8 cellular contexts compared by ENCODE assay signal in the genomic region with DNA sequence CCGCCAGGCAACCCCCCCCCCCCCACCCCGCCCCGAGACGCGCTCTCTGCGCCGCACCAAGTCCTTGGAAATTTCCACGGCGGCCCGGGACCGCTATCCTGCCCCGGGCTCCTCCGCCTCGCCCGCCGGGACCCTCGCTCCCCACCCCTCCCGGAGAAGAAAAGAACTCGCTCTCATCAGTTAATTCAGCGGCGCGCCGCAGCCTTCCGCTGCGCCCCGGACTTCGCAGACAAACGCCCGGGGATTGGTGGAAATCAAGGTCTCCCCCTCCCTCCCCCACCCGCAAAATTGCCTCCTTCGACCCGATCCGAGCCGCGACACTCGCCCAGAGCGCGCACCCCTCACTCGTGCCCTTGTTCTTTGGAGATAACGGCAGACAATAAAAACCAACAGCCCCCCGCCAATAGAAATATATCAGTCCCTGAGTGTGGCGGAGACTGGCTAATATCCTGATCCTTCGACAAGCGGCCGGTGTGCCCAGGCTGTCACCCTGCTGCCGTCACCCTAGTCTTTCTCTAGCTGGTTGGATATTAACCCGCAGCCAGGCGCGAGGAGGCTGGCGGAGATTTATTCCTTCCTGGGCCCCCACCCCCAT. TPM values are rescaled to one million over a fixed set of nuclear protein-coding genes. Genes with fewer than 3 reads are reported as not detected.
DNase-seq lines count a peak whose midpoint lies in the region; ATAC-seq and TF ChIP-seq lines count a peak whose summit lies in the region.

A gene with protein sequence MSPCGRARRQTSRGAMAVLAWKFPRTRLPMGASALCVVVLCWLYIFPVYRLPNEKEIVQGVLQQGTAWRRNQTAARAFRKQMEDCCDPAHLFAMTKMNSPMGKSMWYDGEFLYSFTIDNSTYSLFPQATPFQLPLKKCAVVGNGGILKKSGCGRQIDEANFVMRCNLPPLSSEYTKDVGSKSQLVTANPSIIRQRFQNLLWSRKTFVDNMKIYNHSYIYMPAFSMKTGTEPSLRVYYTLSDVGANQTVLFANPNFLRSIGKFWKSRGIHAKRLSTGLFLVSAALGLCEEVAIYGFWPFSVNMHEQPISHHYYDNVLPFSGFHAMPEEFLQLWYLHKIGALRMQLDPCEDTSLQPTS (minus strand): TSS at position 12 of the 595 bp plus-strand sequence. CDS start 475 bp downstream, outside the sequence.

- H3K27ac Mint-ChIP-seq in activated CD4-positive, alpha-beta memory T cell treated with anti-CD3 and anti-CD28 coated beads for 36 hours, result peak within 1 kb of the TSS; percentile 89
- H3K27ac Mint-ChIP-seq in effector memory CD8-positive, alpha-beta T cell, result peak within 1 kb of the TSS; percentile 98 to 99

- H3K9me3 Mint-ChIP-seq in activated CD4-positive, alpha-beta memory T cell treated with anti-CD3 and anti-CD28 coated beads for 36 hours, result no peaks in the 10 kb centered on the region
- no peaks in the 10 kb centered on the region for H3K9me3 Mint-ChIP-seq in effector memory CD8-positive, alpha-beta T cell

- DNase-seq in AG20443 (ENCODE audit: low spot score) (peak; percentile 50), GM20000 (ENCODE audit: low spot score) (peak; percentile 52), Kasumi-1 (lab: John Stamatoyannopoulos, UW) (peak; percentile 20 to 24), NOMO-1 treated with dmso at 0.1 percent for 144 hours (lab: John Stamatoyannopoulos, UW; ENCODE audit: unreplicated experiment) (no peak)
- DNase-seq in activated CD4-positive, alpha-beta memory T cell treated with anti-CD3 and anti-CD28 coated beads for 36 hours, result peak; percentile 78
- DNase-seq in effector memory CD8-positive, alpha-beta T cell, result peak; percentile 48 to 58 (median 50)
- peak in 4 of 6 experiments; percentile 18 to 36 (median 33) for DNase-seq in stimulated activated naive CD4-positive, alpha-beta T cell (lab: John Stamatoyannopoulos, UW)

- H3K4me1 Mint-ChIP-seq in activated CD4-positive, alpha-beta memory T cell treated with anti-CD3 and anti-CD28 coated beads for 36 hours (ENCODE audit: low read depth), result peaks cover 47% of the 10 kb centered on the region
- H3K4me1 Mint-ChIP-seq in effector memory CD8-positive, alpha-beta T cell (ENCODE audit: low read depth in 2 of 2), result peaks cover 22 to 51% of the 10 kb centered on the region in 2 donors

- H3K27me3 ChIP-seq in mononuclear cell (ENCODE audit: insufficient read depth, low read length), result peaks cover 53% of the 10 kb centered on the region

- H3K4me1 ChIP-seq in mononuclear cell (ENCODE audit: insufficient read depth, low read length), result peaks cover 36% of the 10 kb centered on the region

- CTCF ChIA-PET in activated CD4-positive, alpha-beta memory T cell treated with anti-CD3 and anti-CD28 coated beads for 36 hours (lab: Charles Lee), result interaction anchor here (0.7 to 2.1 kb wide), 42 partner anchors 10 to 637 kb away, joined by 3 to 22 read pairs (median 4); partner anchors contain the start of genes CMAS and ETNK1

- peak within 1 kb of the TSS; percentile 46 for H3K4me3 ChIP-seq in mononuclear cell (ENCODE audit: low read length)

- TF ChIP-seq CTCF in GM20000 (IDR thresholded peaks at IDR 0.05; ENCODE audit: extremely low read depth, missing control alignments), result no peak

- H3K27me3 Mint-ChIP-seq in activated CD4-positive, alpha-beta memory T cell treated with anti-CD3 and anti-CD28 coated beads for 36 hours, result no peaks in the 10 kb centered on the region
- peaks cover 0 to 15% of the 10 kb centered on the region in 2 donors for H3K27me3 Mint-ChIP-seq in effector memory CD8-positive, alpha-beta T cell

- peaks cover 6% of the 10 kb centered on the region for H3K36me3 Mint-ChIP-seq in activated CD4-positive, alpha-beta memory T cell treated with anti-CD3 and anti-CD28 coated beads for 36 hours
- peaks cover 21% of the 10 kb centered on the region for H3K36me3 Mint-ChIP-seq in effector memory CD8-positive, alpha-beta T cell (ENCODE audit: insufficient read depth)

- intact Hi-C loops in activated CD4-positive, alpha-beta memory T cell treated with anti-CD3 and anti-CD28 coated beads for 36 hours (cut with micrococcal nuclease), result loop anchor here (1.0 to 5.0 kb wide), 12 partner anchors 13 to 637 kb away; partner anchors contain the start of gene C2CD5

- peak; percentile 53 for ATAC-seq in effector memory CD8-positive, alpha-beta T cell (replicated peaks)

- no peaks in the 10 kb centered on the region for H3K9me3 ChIP-seq in mononuclear cell (ENCODE audit: low read depth, low read length)

- POLR2A ChIA-PET in activated CD4-positive, alpha-beta memory T cell treated with anti-CD3 and anti-CD28 coated beads for 36 hours (lab: Charles Lee), result interaction anchor here (1.0 to 1.3 kb wide), 6 partner anchors 24 to 233 kb away, joined by 3 to 12 read pairs (median 4); no protein-coding TSS in a partner anchor

- H3K4me3 Mint-ChIP-seq in activated CD4-positive, alpha-beta memory T cell treated with anti-CD3 and anti-CD28 coated beads for 36 hours, result peak within 1 kb of the TSS; percentile 90
- H3K4me3 Mint-ChIP-seq in effector memory CD8-positive, alpha-beta T cell, result peak within 1 kb of the TSS; percentile 98 to 99

RNA-seq across cellular contexts. Expression of the gene that starts here (rescaled TPM):
- total RNA-seq in activated CD4-positive, alpha-beta memory T cell treated with anti-CD3 and anti-CD28 coated beads for 36 hours, result 1 to 10 TPM; 9.5 to 9.6 TPM
- 2.6 TPM for total RNA-seq in mononuclear cell
